Comparison of ENCODE assay signal across 7 cellular contexts in genomic region chr15:90915808-90916440, GRCh38. TPM values are rescaled to one million over a fixed set of nuclear protein-coding genes. Genes with fewer than 3 reads are reported as not detected.
DNase-seq lines count a peak whose midpoint lies in the region; ATAC-seq and TF ChIP-seq lines count a peak whose summit lies in the region.
"Had no signal": no experiment of that assay in that cellular context is flagged by ENCODE, and none has a peak within 500 bp of the region (broad histone marks: within the 10 kb centered on the region; RNA-seq: fewer than 3 reads in every experiment).

No MANE protein-coding gene starts in this region.

- H3K4me3 ChIP-seq in IMR-90 (ENCODE audit: insufficient read depth, low read depth, low read length), result no peak overlapping the region
- no peak overlapping the region for H3K4me3 ChIP-seq in naive thymus-derived CD4-positive, alpha-beta T cell (ENCODE audit: low read length)

- ATAC-seq in IMR-90 (ENCODE audit: low read depth) (peak; percentile 77), GM19397 (IDR thresholded peaks at IDR 0.05; ENCODE audit: unreplicated experiment) (no peak), SK-N-SH treated with all-trans-retinoic acid at 6 μM for 48 hours (no peak)
- ATAC-seq in naive thymus-derived CD4-positive, alpha-beta T cell, result peak; percentile 79

- 74% methylated on average over 16 of the region's 25 CpGs; no CpG with 5 or more reads in 1 of the 2 experiments for WGBS in IMR-90 (ENCODE audit: extremely low coverage in 2 of 2, insufficient read length in 1 of 2), 2 experiments

- H3K27ac ChIP-seq in IMR-90 (ENCODE audit: insufficient read depth, low read length), result 0 out of 2 replicates have a peak overlapping the region, but pooled peaks have one; percentile 5
- H3K27ac ChIP-seq in naive thymus-derived CD4-positive, alpha-beta T cell (ENCODE audit: low read depth, low read length), result no peak overlapping the region

- peak overlapping the region; percentile 35 for H3K4me3 Mint-ChIP-seq in dendritic cell treated with granulocyte-macrophage colony-stimulating factor and Interleukin-4, amounts not matched to agents 40 ng/mL and 50 ng/mL, for 4 days
- H3K4me3 Mint-ChIP-seq in naive thymus-derived CD4-positive, alpha-beta T cell, result no peak overlapping the region
- no peak overlapping the region for H3K4me3 Mint-ChIP-seq in activated T-helper 2 cell treated with anti-CD3 and anti-CD28 coated beads, Interferon-gamma antibody, Interleukin-2, Interleukin-4, amounts not matched to agents 10 μg/mL and 5 μg/mL and 100 μg/mL, durations not matched to agents 14 hours and 24 hours and 36 hours (ENCODE audit: low read depth)

- no peaks in the 10 kb centered on the region for H4K20me1 ChIP-seq in IMR-90 (ENCODE audit: insufficient read depth, low read length)

- TF ChIP-seq POLR2A in IMR-90 (IDR thresholded peaks at IDR 0.05; ENCODE audit: low read depth, low read length), result no peak

- H3K14ac ChIP-seq in IMR-90 (replicated peaks; ENCODE audit: low read depth, low read length), result no peak overlapping the region; the same call in 1 of the 2 replicates

- H3K4me1 Mint-ChIP-seq in dendritic cell treated with granulocyte-macrophage colony-stimulating factor and Interleukin-4, amounts not matched to agents 40 ng/mL and 50 ng/mL, for 4 days (ENCODE audit: low read depth), result peaks cover 61% of the 10 kb centered on the region
- peaks cover 0 to 12% (median 0%) of the 10 kb centered on the region in 7 donors for H3K4me1 Mint-ChIP-seq in naive thymus-derived CD4-positive, alpha-beta T cell
- peaks cover 1% of the 10 kb centered on the region for H3K4me1 Mint-ChIP-seq in activated T-helper 2 cell treated with anti-CD3 and anti-CD28 coated beads, Interferon-gamma antibody, Interleukin-2, Interleukin-4, amounts not matched to agents 10 μg/mL and 5 μg/mL and 100 μg/mL, durations not matched to agents 14 hours and 24 hours and 36 hours (ENCODE audit: low read depth)

- H2BK20ac ChIP-seq in IMR-90 (ENCODE audit: low read depth, low read length), result no peak overlapping the region

- TF ChIP-seq CTCF in IMR-90 (conservative IDR thresholded peaks at IDR 0.05; ENCODE audit: low read depth, low read length), result no peak

- H2BK120ac ChIP-seq in IMR-90 (ENCODE audit: low read depth, low read length), result no peak overlapping the region

- H2AK9ac ChIP-seq in IMR-90 (replicated peaks; ENCODE audit: low read depth, low read length, poor library complexity), result peak overlapping the region; percentile 66

- no peak overlapping the region for H3K23ac ChIP-seq in IMR-90 (ENCODE audit: low read depth, low read length)

- H4K5ac ChIP-seq in IMR-90 (ENCODE audit: low read depth, low read length), result no peak overlapping the region

- H4K8ac ChIP-seq in IMR-90 (ENCODE audit: low read depth in 2 of 2, low read length in 2 of 2), result peak overlapping the region in 1 of 2 experiments; percentile 35; a peak in 1 of 4 replicates

- in situ Hi-C loops in IMR-90 (cut with MboI; ENCODE audit: low sequenced_read_pairs), result no loop called here

- H2BK15ac ChIP-seq in IMR-90 (ENCODE audit: low read depth, low read length), result no peak overlapping the region

- H3K18ac ChIP-seq in IMR-90 (ENCODE audit: low read depth, low read length), result no peak overlapping the region

- no peaks in the 10 kb centered on the region for H3K79me1 ChIP-seq in IMR-90 (ENCODE audit: low read depth in 1 of 2, low read length in 2 of 2)

- no peak overlapping the region for H2BK5ac ChIP-seq in IMR-90 (ENCODE audit: low read depth, low read length, poor library complexity, severe bottlenecking)

- no peak for TF ChIP-seq RAD21 in IMR-90 (IDR thresholded peaks at IDR 0.05; ENCODE audit: low read length)

- H3K9ac ChIP-seq in IMR-90 (ENCODE audit: low read depth, low read length), result no peak overlapping the region

- H3K36me3 Mint-ChIP-seq in dendritic cell treated with granulocyte-macrophage colony-stimulating factor and Interleukin-4, amounts not matched to agents 40 ng/mL and 50 ng/mL, for 4 days (ENCODE audit: low read depth), result peaks cover 100% of the 10 kb centered on the region
- H3K36me3 Mint-ChIP-seq in naive thymus-derived CD4-positive, alpha-beta T cell, result peaks cover 9 to 61% (median 33%) of the 10 kb centered on the region in 5 donors
- H3K36me3 Mint-ChIP-seq in activated T-helper 2 cell treated with anti-CD3 and anti-CD28 coated beads, Interferon-gamma antibody, Interleukin-2, Interleukin-4, amounts not matched to agents 10 μg/mL and 5 μg/mL and 100 μg/mL, durations not matched to agents 14 hours and 24 hours and 36 hours (ENCODE audit: low read depth), result peaks cover 92% of the 10 kb centered on the region

- dilution Hi-C loops in IMR-90 (cut with HindIII; ENCODE audit: low sequenced_read_pairs, unreplicated experiment), result no loop called here

- POLR2A ChIA-PET in IMR-90 (lab: Charles Lee; ENCODE audit: unreplicated experiment), result no interaction called here
- POLR2A ChIA-PET in naive thymus-derived CD4-positive, alpha-beta T cell (lab: Charles Lee), result interaction anchor here (0.5 kb wide), 1 partner anchor 10 kb away, joined by 4 read pairs; no protein-coding TSS in a partner anchor

- H2AK5ac ChIP-seq in IMR-90 (ENCODE audit: low read depth, low read length), result no peak overlapping the region; the same call in 1 of the 2 replicates

- peak overlapping the region; percentile 78 for H3K27ac Mint-ChIP-seq in dendritic cell treated with granulocyte-macrophage colony-stimulating factor and Interleukin-4, amounts not matched to agents 40 ng/mL and 50 ng/mL, for 4 days
- H3K27ac Mint-ChIP-seq in naive thymus-derived CD4-positive, alpha-beta T cell, result peak overlapping the region in 2 of 9 donors; percentile 13 to 31
- no peak overlapping the region for H3K27ac Mint-ChIP-seq in activated T-helper 2 cell treated with anti-CD3 and anti-CD28 coated beads, Interferon-gamma antibody, Interleukin-2, Interleukin-4, amounts not matched to agents 10 μg/mL and 5 μg/mL and 100 μg/mL, durations not matched to agents 14 hours and 24 hours and 36 hours

- H3K4me1 ChIP-seq in IMR-90 (ENCODE audit: control insufficient read depth, insufficient read depth, low read length), result peaks cover 10% of the 10 kb centered on the region; the same call in 1 of the 2 replicates
- no peaks in the 10 kb centered on the region for H3K4me1 ChIP-seq in naive thymus-derived CD4-positive, alpha-beta T cell (ENCODE audit: control insufficient read depth in 2 of 2, insufficient read depth in 2 of 2, low read length in 2 of 2)

- no peak overlapping the region for H3K56ac ChIP-seq in IMR-90 (ENCODE audit: extremely low read depth, insufficient read depth, low read length)

- H3K27me3 Mint-ChIP-seq in dendritic cell treated with granulocyte-macrophage colony-stimulating factor and Interleukin-4, amounts not matched to agents 40 ng/mL and 50 ng/mL, for 4 days, result no peaks in the 10 kb centered on the region
- no peaks in the 10 kb centered on the region for H3K27me3 Mint-ChIP-seq in naive thymus-derived CD4-positive, alpha-beta T cell
- H3K27me3 Mint-ChIP-seq in activated T-helper 2 cell treated with anti-CD3 and anti-CD28 coated beads, Interferon-gamma antibody, Interleukin-2, Interleukin-4, amounts not matched to agents 10 μg/mL and 5 μg/mL and 100 μg/mL, durations not matched to agents 14 hours and 24 hours and 36 hours (ENCODE audit: low read depth), result no peaks in the 10 kb centered on the region

- H3K27me3 ChIP-seq in IMR-90 (ENCODE audit: control insufficient read depth, insufficient read depth, low read length), result no peaks in the 10 kb centered on the region
- no peaks in the 10 kb centered on the region for H3K27me3 ChIP-seq in naive thymus-derived CD4-positive, alpha-beta T cell (ENCODE audit: control insufficient read depth in 2 of 2, insufficient read depth in 2 of 2, low read length in 2 of 2)

- H2AFZ ChIP-seq in IMR-90 (replicated peaks; ENCODE audit: low read length, poor library complexity), result peak overlapping the region; percentile 5

- H3K9me3 Mint-ChIP-seq in dendritic cell treated with granulocyte-macrophage colony-stimulating factor and Interleukin-4, amounts not matched to agents 40 ng/mL and 50 ng/mL, for 4 days, result no peaks in the 10 kb centered on the region
- H3K9me3 Mint-ChIP-seq in naive thymus-derived CD4-positive, alpha-beta T cell, result no peaks in the 10 kb centered on the region
- H3K9me3 Mint-ChIP-seq in activated T-helper 2 cell treated with anti-CD3 and anti-CD28 coated beads, Interferon-gamma antibody, Interleukin-2, Interleukin-4, amounts not matched to agents 10 μg/mL and 5 μg/mL and 100 μg/mL, durations not matched to agents 14 hours and 24 hours and 36 hours, result no peaks in the 10 kb centered on the region

- no peak overlapping the region for H3K4me2 ChIP-seq in IMR-90 (ENCODE audit: low read depth, low read length)

- no peak overlapping the region; the same call in 1 of the 2 replicates for H3K4ac ChIP-seq in IMR-90 (ENCODE audit: low read depth, low read length)

- CTCF ChIA-PET in IMR-90 (lab: Yijun Ruan, JAX), result no interaction called here
- CTCF ChIA-PET in naive thymus-derived CD4-positive, alpha-beta T cell (lab: Charles Lee), result no interaction called here

- peak; percentile 75 for DNase-seq in IMR-90
- no peak for DNase-seq in naive thymus-derived CD4-positive, alpha-beta T cell
- no peak for DNase-seq in activated T-helper 2 cell treated with anti-CD3 and anti-CD28 coated beads, Interferon-gamma antibody, Interleukin-2, Interleukin-4, amounts not matched to agents 10 μg/mL and 5 μg/mL and 100 μg/mL, durations not matched to agents 14 hours and 24 hours and 36 hours (ENCODE audit: low spot score)
- DNase-seq: activated CD4-positive, CD25-positive, alpha-beta regulatory T cell had no signal

- BruUV-seq in IMR-90 (replicated peaks; lab: Mats Ljungman, UMichigan), result no TSS peak

- peaks cover 50% of the 10 kb centered on the region for H3K36me3 ChIP-seq in IMR-90 (ENCODE audit: control insufficient read depth, insufficient read depth, low read length)
- H3K36me3 ChIP-seq in naive thymus-derived CD4-positive, alpha-beta T cell (ENCODE audit: control insufficient read depth in 2 of 3, insufficient read depth in 3 of 3, low read length in 3 of 3), result peaks cover 13 to 100% (median 25%) of the 10 kb centered on the region in 3 experiments

- H4K91ac ChIP-seq in IMR-90 (ENCODE audit: insufficient read depth, low read depth, low read length), result no peak overlapping the region

- intact Hi-C loops in IMR-90 (cut with micrococcal nuclease), result no loop called here
- intact Hi-C loops in dendritic cell treated with granulocyte-macrophage colony-stimulating factor and Interleukin-4, amounts not matched to agents 40 ng/mL and 50 ng/mL, for 4 days (cut with micrococcal nuclease), result loop anchor here (2.0 kb wide), 1 partner anchor 15 kb away; no protein-coding TSS in a partner anchor
- intact Hi-C loops in naive thymus-derived CD4-positive, alpha-beta T cell (cut with micrococcal nuclease), result no loop called here
- intact Hi-C loops in activated T-helper 2 cell treated with anti-CD3 and anti-CD28 coated beads, Interferon-gamma antibody, Interleukin-2, Interleukin-4, amounts not matched to agents 10 μg/mL and 5 μg/mL and 100 μg/mL, durations not matched to agents 14 hours and 24 hours and 36 hours (cut with micrococcal nuclease), result no loop called here

- H3K9me1 ChIP-seq in IMR-90 (ENCODE audit: insufficient read depth, low read length), result peaks cover 3% of the 10 kb centered on the region; the same call in 1 of the 2 replicates

- H3K9me3 ChIP-seq in IMR-90 (ENCODE audit: control insufficient read depth, insufficient read depth, low read length), result no peaks in the 10 kb centered on the region
- H3K9me3 ChIP-seq in naive thymus-derived CD4-positive, alpha-beta T cell (ENCODE audit: control insufficient read depth in 2 of 3, low read length in 3 of 3), result no peaks in the 10 kb centered on the region

RNA-seq across cellular contexts. Expression of gene MAN2A2, which starts 12.8 kb away (rescaled TPM):
- 3.4 and 6.1 TPM in 2 replicates for total RNA-seq in IMR-90 (2012; rRNA removed)
- 52.5 and 55.5 TPM in 2 replicates for polyA plus RNA-seq in IMR-90 (2012; rRNA removed)
- polyA plus RNA-seq in IMR-90 (2012; cell fraction: cytosol; rRNA removed), result 22.5 and 26.8 TPM in 2 replicates
- 104 and 294 TPM in 2 replicates for polyA plus RNA-seq in IMR-90 (2012; cell fraction: nucleus; rRNA removed; ENCODE audit: low replicate concordance)
- 100 to 1,000 TPM; 117 to 171 (median 149) TPM for total RNA-seq in naive thymus-derived CD4-positive, alpha-beta T cell
- polyA plus RNA-seq in naive thymus-derived CD4-positive, alpha-beta T cell, result 1 to 10 TPM; 7.1 to 8.4 TPM
- 200 and 201 TPM in 2 replicates for total RNA-seq in activated T-helper 2 cell treated with anti-CD3 and anti-CD28 coated beads, Interferon-gamma antibody, Interleukin-2, Interleukin-4, amounts not matched to agents 10 μg/mL and 5 μg/mL and 100 μg/mL, durations not matched to agents 14 hours and 24 hours and 36 hours

RNA-seq across cellular contexts. Expression of gene HDDC3, which starts 16.4 kb away (rescaled TPM):
- total RNA-seq in IMR-90 (2012; rRNA removed), result 7.2 and 7.9 TPM in 2 replicates
- polyA plus RNA-seq in IMR-90 (2012; rRNA removed), result 10.7 and 10.8 TPM in 2 replicates
- 13.8 and 14.7 TPM in 2 replicates for polyA plus RNA-seq in IMR-90 (2012; cell fraction: cytosol; rRNA removed)
- polyA plus RNA-seq in IMR-90 (2012; cell fraction: nucleus; rRNA removed; ENCODE audit: low replicate concordance), result 11.7 and 12.4 TPM in 2 replicates
- 10 to 100 TPM; 13.3 to 34.2 (median 29.0) TPM for total RNA-seq in naive thymus-derived CD4-positive, alpha-beta T cell
- polyA plus RNA-seq in naive thymus-derived CD4-positive, alpha-beta T cell, result 10 to 100 TPM; 48.9 to 50.9 TPM
- total RNA-seq in activated T-helper 2 cell treated with anti-CD3 and anti-CD28 coated beads, Interferon-gamma antibody, Interleukin-2, Interleukin-4, amounts not matched to agents 10 μg/mL and 5 μg/mL and 100 μg/mL, durations not matched to agents 14 hours and 24 hours and 36 hours, result 38.6 and 43.0 TPM in 2 replicates

RNA-seq across cellular contexts. Expression of gene UNC45A, which starts 19.2 kb away (rescaled TPM):
- 85.3 and 100 TPM in 2 replicates for total RNA-seq in IMR-90 (2012; rRNA removed)
- polyA plus RNA-seq in IMR-90 (2012; rRNA removed), result 68.9 and 77.5 TPM in 2 replicates
- 58.6 and 77.5 TPM in 2 replicates for polyA plus RNA-seq in IMR-90 (2012; cell fraction: cytosol; rRNA removed)
- polyA plus RNA-seq in IMR-90 (2012; cell fraction: nucleus; rRNA removed; ENCODE audit: low replicate concordance), result 120 and 174 TPM in 2 replicates
- total RNA-seq in naive thymus-derived CD4-positive, alpha-beta T cell, result 10 to 100 TPM; 34.2 to 72.7 (median 62.0) TPM
- polyA plus RNA-seq in naive thymus-derived CD4-positive, alpha-beta T cell, result 10 to 100 TPM; 57.3 to 75.1 TPM
- total RNA-seq in activated T-helper 2 cell treated with anti-CD3 and anti-CD28 coated beads, Interferon-gamma antibody, Interleukin-2, Interleukin-4, amounts not matched to agents 10 μg/mL and 5 μg/mL and 100 μg/mL, durations not matched to agents 14 hours and 24 hours and 36 hours, result 74.1 and 75.7 TPM in 2 replicates

RNA-seq across cellular contexts. Expression of gene FES, which starts 31.6 kb away (rescaled TPM):
- total RNA-seq in IMR-90 (2012; rRNA removed), result 9.7 and 11.7 TPM in 2 replicates
- polyA plus RNA-seq in IMR-90 (2012; rRNA removed), result 10.5 and 12.5 TPM in 2 replicates
- 7.8 and 7.9 TPM in 2 replicates for polyA plus RNA-seq in IMR-90 (2012; cell fraction: cytosol; rRNA removed)
- polyA plus RNA-seq in IMR-90 (2012; cell fraction: nucleus; rRNA removed; ENCODE audit: low replicate concordance), result 61.9 and 147 TPM in 2 replicates
- total RNA-seq in naive thymus-derived CD4-positive, alpha-beta T cell, result 10 to 100 TPM in 2 of 5 experiments, 1 to 10 TPM in 3; 2.3 to 78.6 (median 9.1) TPM
- not detected for polyA plus RNA-seq in naive thymus-derived CD4-positive, alpha-beta T cell
- total RNA-seq in activated T-helper 2 cell treated with anti-CD3 and anti-CD28 coated beads, Interferon-gamma antibody, Interleukin-2, Interleukin-4, amounts not matched to agents 10 μg/mL and 5 μg/mL and 100 μg/mL, durations not matched to agents 14 hours and 24 hours and 36 hours, result 51.9 and 55.8 TPM in 2 replicates

RNA-seq across cellular contexts. Expression of gene RCCD1, which starts 38.8 kb away (rescaled TPM):
- 3.9 and 4.4 TPM in 2 replicates for total RNA-seq in IMR-90 (2012; rRNA removed)
- 9.9 TPM in 2 replicates for polyA plus RNA-seq in IMR-90 (2012; rRNA removed)
- 10.6 and 11.0 TPM in 2 replicates for polyA plus RNA-seq in IMR-90 (2012; cell fraction: cytosol; rRNA removed)
- 36.7 and 43.3 TPM in 2 replicates for polyA plus RNA-seq in IMR-90 (2012; cell fraction: nucleus; rRNA removed; ENCODE audit: low replicate concordance)
- 10 to 100 TPM in 3 of 5 experiments, 1 to 10 TPM in 2; 5.8 to 24.6 (median 16.3) TPM for total RNA-seq in naive thymus-derived CD4-positive, alpha-beta T cell
- 1 to 10 TPM; 2.5 to 3.9 TPM for polyA plus RNA-seq in naive thymus-derived CD4-positive, alpha-beta T cell
- total RNA-seq in activated T-helper 2 cell treated with anti-CD3 and anti-CD28 coated beads, Interferon-gamma antibody, Interleukin-2, Interleukin-4, amounts not matched to agents 10 μg/mL and 5 μg/mL and 100 μg/mL, durations not matched to agents 14 hours and 24 hours and 36 hours, result 30.1 and 31.0 TPM in 2 replicates

Comparison
In these comparisons a context has a peak if more than half of its experiments do, and no peak if none do; other contexts are left out.
1. ATAC-seq: peak in IMR-90 (single experiment) and naive thymus-derived CD4-positive, alpha-beta T cell (single experiment); none in GM19397 (single experiment) and SK-N-SH treated with all-trans-retinoic acid at 6 μM for 48 hours (single experiment).
2. RNA of gene MAN2A2, which starts 12.8 kb away (total RNA-seq): 200 to 201 TPM in activated T-helper 2 cell treated with anti-CD3 and anti-CD28 coated beads, Interferon-gamma antibody, Interleukin-2, Interleukin-4, amounts not matched to agents 10 μg/mL and 5 μg/mL and 100 μg/mL, durations not matched to agents 14 hours and 24 hours and 36 hours and 117 to 171 TPM in naive thymus-derived CD4-positive, alpha-beta T cell; 3.4 to 6.1 TPM in IMR-90; every median in the first group is over 10 times any median in the second.